In the genomic region with DNA sequence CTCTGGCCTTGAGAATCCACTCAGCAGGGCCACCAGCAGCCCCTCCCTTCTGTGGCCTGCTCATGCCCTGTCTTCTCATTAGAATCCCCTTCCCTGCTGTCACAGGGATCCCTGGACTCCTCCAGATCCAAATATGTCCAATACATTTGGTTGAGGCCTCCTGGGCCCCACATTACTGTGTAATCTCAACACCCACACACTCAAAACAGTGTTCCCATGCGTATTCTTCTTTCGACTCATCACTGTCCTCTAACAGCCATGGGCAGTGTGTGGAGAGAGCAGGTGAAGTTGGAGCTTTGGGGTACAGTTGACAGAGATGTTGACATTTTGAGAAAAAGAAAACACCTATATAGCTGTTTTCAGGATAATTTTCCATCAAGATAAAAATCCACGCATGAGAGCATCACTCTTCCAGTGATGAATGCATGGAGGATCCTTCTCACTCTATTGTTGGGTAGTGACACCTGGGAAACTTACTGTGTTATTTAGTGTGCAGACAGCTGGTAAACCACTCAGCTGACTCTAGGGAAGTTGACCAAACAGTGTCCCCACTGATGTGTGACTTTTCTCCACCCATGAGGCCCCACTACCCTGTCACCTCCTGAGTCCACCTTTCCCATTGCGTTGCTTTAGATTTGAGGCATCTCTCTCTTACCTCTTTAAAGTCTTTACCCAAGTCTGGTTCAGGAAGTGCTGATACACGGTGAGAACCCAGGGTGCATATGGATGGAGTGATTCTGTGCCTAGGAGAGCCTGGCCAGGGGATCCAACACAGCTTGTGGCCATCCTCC, we compare ENCODE assay signal across 16 cellular contexts. TPM values are rescaled to one million over a fixed set of nuclear protein-coding genes. Genes with fewer than 3 reads are reported as not detected.
"Had no signal": no experiment of that assay in that cellular context is flagged by ENCODE, and none has a peak within 500 bp of the region (broad histone marks: within the 10 kb centered on the region; RNA-seq: fewer than 3 reads in every experiment).

No MANE protein-coding gene starts in this region.

- H3K4me1 ChIP-seq: suprapubic skin had no signal

- H3K9me3 ChIP-seq: suprapubic skin had no signal

- DNase-seq: activated CD4-positive, alpha-beta T cell treated with anti-CD3 and anti-CD28 coated beads for 1 hour; activated naive CD4-positive, alpha-beta T cell; dorsolateral prefrontal cortex; naive thymus-derived CD8-positive, alpha-beta T cell; nucleus accumbens; right cardiac atrium; stimulated activated naive CD4-positive, alpha-beta T cell had no signal

- H3K27ac ChIP-seq: dorsolateral prefrontal cortex, suprapubic skin had no signal

- H3K9me3 Mint-ChIP-seq: naive thymus-derived CD8-positive, alpha-beta T cell; type B pancreatic cell had no signal

- H3K36me3 ChIP-seq: suprapubic skin had no signal

- H3K36me3 Mint-ChIP-seq: naive thymus-derived CD8-positive, alpha-beta T cell; type B pancreatic cell had no signal

- ATAC-seq: esophagus mucosa; naive thymus-derived CD8-positive, alpha-beta T cell; right cardiac atrium had no signal

- H3K4me3 Mint-ChIP-seq: type B pancreatic cell had no signal

- H3K27ac Mint-ChIP-seq: naive thymus-derived CD8-positive, alpha-beta T cell; progenitor cell of endocrine pancreas; type B pancreatic cell had no signal

- H3K4me3 ChIP-seq: dorsolateral prefrontal cortex, suprapubic skin had no signal

RNA-seq across cellular contexts. Expression of a gene that starts 28.7 kb away (rescaled TPM):
- total RNA-seq: activated CD8-positive, alpha-beta memory T cell treated with anti-CD3 and anti-CD28 coated beads for 36 hours; astrocyte; dorsolateral prefrontal cortex; esophagus mucosa; lung microvascular endothelial cell; mononuclear cell; naive thymus-derived CD8-positive, alpha-beta T cell; progenitor cell of endocrine pancreas; right cardiac atrium; suprapubic skin; T-helper 2 cell treated with Interferon-gamma antibody and Interleukin-4, amounts not matched to agents 100 ng/mL and 5 ng/mL, for 36 hours had no signal
- polyA plus RNA-seq: naive thymus-derived CD8-positive, alpha-beta T cell; right cardiac atrium had no signal
